Comparison of ENCODE assay signal across 8 cellular contexts in genomic region chr12:93098077-93098476, GRCh38.
DNase-seq lines count a peak whose midpoint lies in the region; ATAC-seq, FAIRE-seq and TF ChIP-seq lines count a peak whose summit lies in the region.

No MANE protein-coding gene starts in this region.

- H3K36me3 ChIP-seq in adrenal gland (replicated peaks in 1 of 2), result no peaks in the 10 kb centered on the region

- intact Hi-C loops in adrenal gland (cut with DNase I), result no loop called here

- no peaks in the 10 kb centered on the region for H3K4me1 ChIP-seq in adrenal gland (replicated peaks in 1 of 2)

- H3K9me3 ChIP-seq in adrenal gland (replicated peaks in 1 of 3), result no peaks in the 10 kb centered on the region

- FAIRE-seq in urothelium cell line (lab: Jason Lieb, UNC), result no peak

- peak; percentile 23 for DNase-seq in GM10266 (ENCODE audit: extremely low spot score)
- DNase-seq in T-helper 1 cell, result peak in 4 of 5 donors; percentile 34 to 69 (median 52)
- peak; percentile 51 to 86 (median 64) for DNase-seq in adrenal gland
- DNase-seq in iPS-NIHi7 (ENCODE audit: extremely low spot score), result peak; percentile 45
- DNase-seq in stimulated activated CD4-positive, alpha-beta T cell treated with anti-CD3 and anti-CD28 coated beads, Interleukin-2, amount 100 ng/mL, for 48 hours, result peak; percentile 76 to 80
- no peak for DNase-seq in urothelium cell line (ENCODE audit: low spot score)

- peak; percentile 58 for ATAC-seq in HG03354 (IDR thresholded peaks at IDR 0.05; ENCODE audit: poor library complexity, severe bottlenecking, unreplicated experiment)
- ATAC-seq in GM19324 (IDR thresholded peaks at IDR 0.05; ENCODE audit: low FRiP score, unreplicated experiment), result no peak

- peak; percentile 48 for TF ChIP-seq CTCF in GM10266 (IDR thresholded peaks at IDR 0.05; ENCODE audit: control insufficient read depth, insufficient read depth, low read depth, missing control alignments)
- peak in 5 of 6 experiments; percentile 34 to 60 (median 55) for TF ChIP-seq CTCF in adrenal gland (IDR thresholded peaks at IDR 0.05)

- no peaks in the 10 kb centered on the region for H3K27me3 ChIP-seq in adrenal gland

- H3K27ac ChIP-seq in adrenal gland, result no peak overlapping the region

- H3K4me3 ChIP-seq in adrenal gland, result no peak overlapping the region

- 38 to 69% (median 53%) methylated on average over 2 of the region's 2 CpGs for WGBS in adrenal gland, 4 donors

- TF ChIP-seq POLR2A in adrenal gland (IDR thresholded peaks at IDR 0.05), result no peak
